In the genomic region with DNA sequence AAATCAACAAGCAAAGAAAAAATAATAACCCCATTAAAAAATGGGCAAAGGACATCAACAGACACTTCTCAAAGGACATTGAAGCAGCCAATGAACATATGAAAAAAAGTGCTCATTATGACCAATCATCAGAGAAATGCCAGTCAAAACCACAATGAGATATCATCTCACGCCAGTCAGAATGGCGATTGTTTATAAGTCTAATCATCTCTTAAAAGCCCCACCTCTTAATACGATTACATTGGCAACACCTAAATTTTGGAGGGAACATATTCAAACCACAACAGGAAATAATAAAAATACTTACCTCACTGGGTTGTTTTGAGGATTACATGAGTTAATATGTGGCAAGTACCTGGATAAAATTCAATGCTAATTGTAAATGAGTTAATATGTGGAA, we compare ENCODE assay signal across 18 cellular contexts. TPM values are rescaled to one million over a fixed set of nuclear protein-coding genes. Genes with fewer than 3 reads are reported as not detected.
DNase-seq lines count a peak whose midpoint lies in the region; ATAC-seq lines count a peak whose summit lies in the region.
"Had no signal": no experiment of that assay in that cellular context is flagged by ENCODE, and none has a peak within 500 bp of the region (broad histone marks: within the 10 kb centered on the region; RNA-seq: fewer than 3 reads in every experiment).

No MANE protein-coding gene starts in this region.

- no peaks in the 10 kb centered on the region for H3K9me3 ChIP-seq in trophoblast cell (ENCODE audit: insufficient read depth, low read depth, low read length)
- H3K9me3 ChIP-seq: HAP-1 had no signal

- H3K79me2 ChIP-seq in trophoblast cell (ENCODE audit: control insufficient read depth, insufficient read depth, low read length, poor library complexity), result no peaks in the 10 kb centered on the region

- no peaks in the 10 kb centered on the region for H3K79me1 ChIP-seq in trophoblast cell (ENCODE audit: low read length)

- no peak overlapping the region for H4K8ac ChIP-seq in trophoblast cell (ENCODE audit: low read depth, low read length)

- H3K4me2 ChIP-seq in trophoblast cell (ENCODE audit: low read length), result no peak overlapping the region

- H2BK12ac ChIP-seq in trophoblast cell (ENCODE audit: low read length), result no peak overlapping the region

- no peak overlapping the region for H3K14ac ChIP-seq in trophoblast cell (ENCODE audit: low read length)

- no peak overlapping the region for H2BK120ac ChIP-seq in trophoblast cell (ENCODE audit: insufficient read depth, low read length, poor library complexity)

- no peak overlapping the region for H4K12ac ChIP-seq in trophoblast cell (ENCODE audit: low read depth, low read length)

- no peak overlapping the region for H3K18ac ChIP-seq in trophoblast cell (ENCODE audit: low read length)

- no peak for ATAC-seq in HG02840 (IDR thresholded peaks at IDR 0.05; ENCODE audit: low FRiP score, unreplicated experiment)

- no peak overlapping the region for H3K4me3 ChIP-seq in trophoblast cell (ENCODE audit: low read depth, low read length)
- H3K4me3 ChIP-seq: HAP-1 had no signal

- no peak overlapping the region for H2AFZ ChIP-seq in trophoblast cell (ENCODE audit: insufficient read depth, low read length, poor library complexity)

- no peak overlapping the region for H3K23ac ChIP-seq in trophoblast cell (ENCODE audit: low read length)

- H3K4ac ChIP-seq in trophoblast cell (ENCODE audit: low read depth, low read length), result no peak overlapping the region

- H3K27me3 ChIP-seq in trophoblast cell (ENCODE audit: insufficient read depth, low read length), result no peaks in the 10 kb centered on the region

- H3K27ac ChIP-seq in epithelial cell of prostate (no peak overlapping the region), trophoblast cell (ENCODE audit: low read depth, low read length) (no peak overlapping the region)

- H4K91ac ChIP-seq in trophoblast cell (ENCODE audit: low read depth, low read length), result no peak overlapping the region

- WGBS in trophoblast cell (ENCODE audit: extremely low coverage, insufficient coverage, insufficient read length), result no CpG with 5 or more reads among the region's 3 CpGs

- H2AK5ac ChIP-seq in trophoblast cell (ENCODE audit: low read length), result no peak overlapping the region

- no peak overlapping the region for H2BK5ac ChIP-seq in trophoblast cell (ENCODE audit: low read depth, low read length, poor library complexity)

- H3K9ac ChIP-seq in trophoblast cell (ENCODE audit: low read length), result no peak overlapping the region

- H3K4me1 ChIP-seq in trophoblast cell (ENCODE audit: control insufficient read depth in 1 of 2, insufficient read depth in 2 of 2, low read length in 2 of 2), result no peaks in the 10 kb centered on the region
- H3K4me1 ChIP-seq: HAP-1 had no signal

- no peaks in the 10 kb centered on the region for H3K36me3 ChIP-seq in trophoblast cell (ENCODE audit: control insufficient read depth in 1 of 2, insufficient read depth in 2 of 2, low read length in 2 of 2)
- H3K36me3 ChIP-seq: HAP-1 had no signal

- peak; percentile 2 for DNase-seq in EL
- DNase-seq in HT-29 (ENCODE audit: low spot score), result peak; percentile 54
- DNase-seq in M059J (ENCODE audit: low read depth), result peak; percentile 66
- peak; percentile 0 for DNase-seq in epithelial cell of prostate (ENCODE audit: low read depth, low spot score)
- DNase-seq in activated CD4-positive, alpha-beta T cell treated with anti-CD3 and anti-CD28 coated beads for 48 hours, result no peak
- DNase-seq in trophoblast cell, result no peak
- DNase-seq: C1 segment of cervical spinal cord; Calu3; CD4-positive, alpha-beta memory T cell; COR-L47; DMS53; DMS79 treated with DMSO at 0.1 percent for 48 hours; GF-D8; GOT3; HFFc6 had no signal

RNA-seq across cellular contexts. Expression of a gene that starts 57.1 kb away (rescaled TPM):
- not detected in 2 replicates for total RNA-seq in HT-29 (2014; rRNA removed; shearing (Covaris generic))
- 10.5 and 12.3 TPM in 2 replicates for total RNA-seq in M059J (2014; rRNA removed; shearing (Covaris generic))
- 0.10 and 0.12 TPM in 2 replicates for polyA plus RNA-seq in trophoblast cell (2013)
- total RNA-seq: A673; CD4-positive, alpha-beta memory T cell had no signal
- polyA plus RNA-seq: CD4-positive, alpha-beta memory T cell had no signal

Comparison
In these comparisons a context has a peak if more than half of its experiments do, and no peak if none do; other contexts are left out.
1. DNase-seq: peak in EL (single experiment), HT-29 (single experiment), M059J (single experiment) and epithelial cell of prostate (single experiment); none in activated CD4-positive, alpha-beta T cell treated with anti-CD3 and anti-CD28 coated beads for 48 hours (single experiment) and trophoblast cell (0 of 2).
2. RNA of a gene that starts 57.1 kb away (total RNA-seq): 10.5 to 12.3 TPM in M059J; not detected in HT-29; every median in the first group is over 10 times any median in the second.